ENCODE assay signal across 7 cellular contexts in genomic region chr17:64834060-64834459, GRCh38.
DNase-seq lines count a peak whose midpoint lies in the region; ATAC-seq and TF ChIP-seq lines count a peak whose summit lies in the region.
"Not testable (repeated sequence)": the region's sequence is repeated elsewhere in the genome, so short reads cannot be mapped to it uniquely, and the experiment has no call there.

No MANE protein-coding gene starts in this region.

- intact Hi-C loops in activated CD4-positive, alpha-beta T cell treated with anti-CD3 and anti-CD28 coated beads, Interleukin-2, amount 10 ng/mL, durations not matched to agents 24 days and 14 days (cut with micrococcal nuclease); left lung (cut with DNase I): not testable (repeated sequence)

- H3K27me3 Mint-ChIP-seq in activated CD4-positive, alpha-beta T cell treated with anti-CD3 and anti-CD28 coated beads, Interleukin-2, amount 10 ng/mL, durations not matched to agents 24 days and 14 days: not testable (repeated sequence)

- H3K36me3 Mint-ChIP-seq in activated CD4-positive, alpha-beta T cell treated with anti-CD3 and anti-CD28 coated beads, Interleukin-2, amount 10 ng/mL, durations not matched to agents 24 days and 14 days (ENCODE audit: low read depth): not testable (repeated sequence)

- H3K9me3 Mint-ChIP-seq in activated CD4-positive, alpha-beta T cell treated with anti-CD3 and anti-CD28 coated beads, Interleukin-2, amount 10 ng/mL, durations not matched to agents 24 days and 14 days: not testable (repeated sequence)

- H3K9me3 ChIP-seq in MG63, left lung: not testable (repeated sequence)

- peak overlapping the region in 1 of 2 donors; percentile 55 for H3K27ac ChIP-seq in left lung

- H3K4me3 Mint-ChIP-seq in activated CD4-positive, alpha-beta T cell treated with anti-CD3 and anti-CD28 coated beads, Interleukin-2, amount 10 ng/mL, durations not matched to agents 24 days and 14 days: peak overlapping the region; percentile 12

- not testable (repeated sequence) for H3K4me3 ChIP-seq in MG63; foreskin fibroblast (ENCODE audit: low read depth in 1 of 2, low read length in 2 of 2); left lung

- ATAC-seq in left lung: peak; percentile 26

- H3K4me1 Mint-ChIP-seq in activated CD4-positive, alpha-beta T cell treated with anti-CD3 and anti-CD28 coated beads, Interleukin-2, amount 10 ng/mL, durations not matched to agents 24 days and 14 days: peaks cover 22% of the 10 kb centered on the region

- peak; percentile 14 for DNase-seq in EL
- DNase-seq in MG63: peak; percentile 50
- DNase-seq in activated CD4-positive, alpha-beta T cell treated with anti-CD3 and anti-CD28 coated beads, Interleukin-2, amount 10 ng/mL, durations not matched to agents 24 days and 14 days: not testable (repeated sequence)
- peak; percentile 3 to 12 for DNase-seq in dermis microvascular lymphatic vessel endothelial cell (ENCODE audit: low read depth in 2 of 2)
- peak; percentile 64 to 82 for DNase-seq in foreskin fibroblast
- peak in 1 of 2 donors; percentile 69 for DNase-seq in left lung
- DNase-seq in renal cortical epithelial cell (ENCODE audit: low read depth): peak; percentile 74

- not testable (repeated sequence) for H3K27ac Mint-ChIP-seq in activated CD4-positive, alpha-beta T cell treated with anti-CD3 and anti-CD28 coated beads, Interleukin-2, amount 10 ng/mL, durations not matched to agents 24 days and 14 days

- not testable (repeated sequence) for H3K36me3 ChIP-seq in MG63, left lung

- H3K4me1 ChIP-seq in left lung: peaks cover 0 to 56% of the 10 kb centered on the region in 2 donors

- H3K27me3 ChIP-seq in MG63, left lung: not testable (repeated sequence)

- not testable (repeated sequence) for TF ChIP-seq CTCF in foreskin fibroblast (IDR thresholded peaks at IDR 0.05; ENCODE audit: low read depth, low read length); left lung (IDR thresholded peaks at IDR 0.05)
